In the genomic region with DNA sequence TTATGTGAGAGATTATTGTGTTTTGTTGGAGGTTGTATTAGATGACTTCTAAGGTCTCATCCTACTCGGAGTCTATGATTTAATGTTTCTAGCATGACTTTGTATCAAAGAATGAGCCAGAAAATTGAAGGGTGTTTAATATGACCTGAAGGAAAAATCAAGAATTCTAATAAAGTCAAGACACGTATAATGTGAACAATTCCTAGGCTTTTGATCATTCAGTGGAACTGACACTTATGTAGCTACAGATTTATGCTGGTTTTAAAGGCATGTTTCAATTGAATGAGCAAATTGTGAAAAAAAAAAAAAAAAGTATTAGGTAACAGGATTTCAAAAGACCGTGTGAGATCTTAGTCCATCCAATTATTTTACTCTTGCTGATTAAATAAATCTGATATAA, we compare ENCODE assay signal across 23 cellular contexts.
DNase-seq lines count a peak whose midpoint lies in the region; ATAC-seq and TF ChIP-seq lines count a peak whose summit lies in the region.
"Had no signal": no experiment of that assay in that cellular context is flagged by ENCODE, and none has a peak within 500 bp of the region (broad histone marks: within the 10 kb centered on the region; RNA-seq: fewer than 3 reads in every experiment).

No MANE protein-coding gene starts in this region.

- no peaks in the 10 kb centered on the region for H3K4me1 ChIP-seq in adrenal gland (replicated peaks in 1 of 2)
- H3K4me1 ChIP-seq: A549; BLaER1 treated with 17β-estradiol and CSF1 and Interleukin-3, amounts not matched to agents 10 nM and 100 nM; Caco-2 had no signal

- intact Hi-C loops in adrenal gland (cut with DNase I) = no loop called here

- peak; percentile 55 for DNase-seq in NCI-H82 treated with DMSO at 0.1 percent for 48 hours (lab: John Stamatoyannopoulos, UW; ENCODE audit: unreplicated experiment)
- DNase-seq in kidney glomerular epithelial cell (lab: John Stamatoyannopoulos, UW) = peak; percentile 37
- DNase-seq in renal cortical epithelial cell (ENCODE audit: low read depth) = peak; percentile 38
- DNase-seq in adrenal gland = no peak
- DNase-seq in caudate nucleus (lab: John Stamatoyannopoulos, UW) = no peak
- no peak for DNase-seq in GM03348 (ENCODE audit: low spot score)
- DNase-seq: AML-193; Caco-2; Calu3; CD4-positive, alpha-beta T cell; CD8-positive, alpha-beta T cell; DMS153; DMS53; DMS79; DND-41; EL; GDM1 had no signal

- TF ChIP-seq EP300 in Ishikawa (IDR thresholded peaks at IDR 0.05; ENCODE audit: borderline replicate concordance) = peak; percentile 76

- no peak overlapping the region for H3K4me3 ChIP-seq in adrenal gland
- H3K4me3 ChIP-seq: A549; BLaER1 treated with 17β-estradiol and CSF1 and Interleukin-3, amounts not matched to agents 10 nM and 100 nM had no signal

- TF ChIP-seq POLR2A in adrenal gland (IDR thresholded peaks at IDR 0.05) = no peak

- no peak for TF ChIP-seq RAD21 in Ishikawa (IDR thresholded peaks at IDR 0.05; ENCODE audit: low read depth)

- no peak for TF ChIP-seq CTCF in adrenal gland (IDR thresholded peaks at IDR 0.05)

- 67 to 86% (median 71%) methylated on average over 3 of the region's 3 CpGs for WGBS in adrenal gland, 4 donors

- no peak for ATAC-seq in HG02852 (IDR thresholded peaks at IDR 0.05; ENCODE audit: unreplicated experiment)
- ATAC-seq: A549; CD8-positive, alpha-beta T cell had no signal

- H3K27ac ChIP-seq in adrenal gland (no peak overlapping the region), caudate nucleus (ENCODE audit: low read depth, low read length) (no peak overlapping the region)
- H3K27ac ChIP-seq: 22Rv1; A549; BLaER1 treated with 17β-estradiol and CSF1 and Interleukin-3, amounts not matched to agents 10 nM and 100 nM; C4-2B had no signal

- no peaks in the 10 kb centered on the region for H3K36me3 ChIP-seq in adrenal gland (replicated peaks in 1 of 2)
- H3K36me3 ChIP-seq: BLaER1 treated with 17β-estradiol and CSF1 and Interleukin-3, amounts not matched to agents 10 nM and 100 nM had no signal

- no peaks in the 10 kb centered on the region for H3K9me3 ChIP-seq in adrenal gland (replicated peaks in 1 of 3)
- H3K9me3 ChIP-seq: A549; BLaER1 treated with 17β-estradiol and CSF1 and Interleukin-3, amounts not matched to agents 10 nM and 100 nM; Caco-2 had no signal

- no peaks in the 10 kb centered on the region for H3K27me3 ChIP-seq in adrenal gland
- H3K27me3 ChIP-seq: BLaER1 treated with 17β-estradiol and CSF1 and Interleukin-3, amounts not matched to agents 10 nM and 100 nM had no signal

TF ChIP-seq in Ishikawa, 13 proteins besides CTCF, POLR2A, EP300 and RAD21:
- TF ChIP-seq TEAD4 (IDR thresholded peaks at IDR 0.05) (peak; percentile 78), CREB1 (IDR thresholded peaks at IDR 0.05; ENCODE audit: low read depth) (no peak), NFIC (IDR thresholded peaks at IDR 0.05) (peak; percentile 59), TAF1 (IDR thresholded peaks at IDR 0.05; ENCODE audit: low read depth) (no peak), CEBPB (IDR thresholded peaks at IDR 0.05) (peak; percentile 55), EGR1 (IDR thresholded peaks at IDR 0.05) (no peak), FOXM1 (IDR thresholded peaks at IDR 0.05; ENCODE audit: borderline replicate concordance, low read depth) (peak; percentile 80; the same call in 1 of the 2 replicates), ZBTB7A (IDR thresholded peaks at IDR 0.05; ENCODE audit: low read depth) (no peak), YY1 (IDR thresholded peaks at IDR 0.05; ENCODE audit: low read depth) (no peak), TCF12 (IDR thresholded peaks at IDR 0.05; ENCODE audit: low read depth) (0 out of 2 replicates have a peak, but pooled peaks have one; percentile 40)
- TF ChIP-seq, protein P1, sequence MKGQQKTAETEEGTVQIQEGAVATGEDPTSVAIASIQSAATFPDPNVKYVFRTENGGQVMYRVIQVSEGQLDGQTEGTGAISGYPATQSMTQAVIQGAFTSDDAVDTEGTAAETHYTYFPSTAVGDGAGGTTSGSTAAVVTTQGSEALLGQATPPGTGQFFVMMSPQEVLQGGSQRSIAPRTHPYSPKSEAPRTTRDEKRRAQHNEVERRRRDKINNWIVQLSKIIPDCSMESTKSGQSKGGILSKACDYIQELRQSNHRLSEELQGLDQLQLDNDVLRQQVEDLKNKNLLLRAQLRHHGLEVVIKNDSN (IDR thresholded peaks at IDR 0.05) = no peak
- TF ChIP-seq, protein P2, sequence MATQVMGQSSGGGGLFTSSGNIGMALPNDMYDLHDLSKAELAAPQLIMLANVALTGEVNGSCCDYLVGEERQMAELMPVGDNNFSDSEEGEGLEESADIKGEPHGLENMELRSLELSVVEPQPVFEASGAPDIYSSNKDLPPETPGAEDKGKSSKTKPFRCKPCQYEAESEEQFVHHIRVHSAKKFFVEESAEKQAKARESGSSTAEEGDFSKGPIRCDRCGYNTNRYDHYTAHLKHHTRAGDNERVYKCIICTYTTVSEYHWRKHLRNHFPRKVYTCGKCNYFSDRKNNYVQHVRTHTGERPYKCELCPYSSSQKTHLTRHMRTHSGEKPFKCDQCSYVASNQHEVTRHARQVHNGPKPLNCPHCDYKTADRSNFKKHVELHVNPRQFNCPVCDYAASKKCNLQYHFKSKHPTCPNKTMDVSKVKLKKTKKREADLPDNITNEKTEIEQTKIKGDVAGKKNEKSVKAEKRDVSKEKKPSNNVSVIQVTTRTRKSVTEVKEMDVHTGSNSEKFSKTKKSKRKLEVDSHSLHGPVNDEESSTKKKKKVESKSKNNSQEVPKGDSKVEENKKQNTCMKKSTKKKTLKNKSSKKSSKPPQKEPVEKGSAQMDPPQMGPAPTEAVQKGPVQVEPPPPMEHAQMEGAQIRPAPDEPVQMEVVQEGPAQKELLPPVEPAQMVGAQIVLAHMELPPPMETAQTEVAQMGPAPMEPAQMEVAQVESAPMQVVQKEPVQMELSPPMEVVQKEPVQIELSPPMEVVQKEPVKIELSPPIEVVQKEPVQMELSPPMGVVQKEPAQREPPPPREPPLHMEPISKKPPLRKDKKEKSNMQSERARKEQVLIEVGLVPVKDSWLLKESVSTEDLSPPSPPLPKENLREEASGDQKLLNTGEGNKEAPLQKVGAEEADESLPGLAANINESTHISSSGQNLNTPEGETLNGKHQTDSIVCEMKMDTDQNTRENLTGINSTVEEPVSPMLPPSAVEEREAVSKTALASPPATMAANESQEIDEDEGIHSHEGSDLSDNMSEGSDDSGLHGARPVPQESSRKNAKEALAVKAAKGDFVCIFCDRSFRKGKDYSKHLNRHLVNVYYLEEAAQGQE (IDR thresholded peaks at IDR 0.05; ENCODE audit: low read depth) = no peak
- TF ChIP-seq, protein P3, sequence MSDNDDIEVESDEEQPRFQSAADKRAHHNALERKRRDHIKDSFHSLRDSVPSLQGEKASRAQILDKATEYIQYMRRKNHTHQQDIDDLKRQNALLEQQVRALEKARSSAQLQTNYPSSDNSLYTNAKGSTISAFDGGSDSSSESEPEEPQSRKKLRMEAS (IDR thresholded peaks at IDR 0.05) = no peak

Comparison
In these comparisons a context has a peak if more than half of its experiments do, and no peak if none do; other contexts are left out.
1. DNase-seq: peak in NCI-H82 treated with DMSO at 0.1 percent for 48 hours (single experiment), kidney glomerular epithelial cell (single experiment) and renal cortical epithelial cell (single experiment); none in adrenal gland (0 of 7), caudate nucleus (0 of 61) and GM03348 (single experiment).